ENCODE assay signal across 20 cellular contexts in the genomic region with DNA sequence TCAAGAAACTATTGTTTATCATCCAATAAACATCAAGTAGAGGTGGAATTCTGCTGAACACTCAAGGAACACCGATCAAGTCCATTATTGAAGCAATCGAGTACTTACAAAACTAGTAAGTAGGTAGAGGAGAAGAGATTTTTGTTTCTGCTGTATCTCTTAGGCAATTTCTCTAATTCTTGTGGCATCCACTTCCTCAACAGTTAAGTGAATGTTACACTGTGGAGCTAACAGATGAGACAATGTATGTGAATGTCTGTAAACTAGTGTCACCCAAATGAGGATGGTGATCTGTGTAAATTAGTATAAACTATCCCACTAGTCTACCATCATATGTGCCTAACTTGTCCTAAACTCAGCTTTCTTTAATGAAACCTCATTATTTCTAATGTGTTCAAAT.
"Had no signal": no experiment of that assay in that cellular context is flagged by ENCODE, and none has a peak within 500 bp of the region (broad histone marks: within the 10 kb centered on the region; RNA-seq: fewer than 3 reads in every experiment).

No MANE protein-coding gene starts in this region.

- ATAC-seq: foreskin keratinocyte; right cardiac atrium; stimulated activated naive CD8-positive, alpha-beta T cell treated with anti-CD3 and anti-CD28 coated beads, Interleukin-15, amount 100 ng/mL, for 72 hours; T-helper 17 cell had no signal

- H3K27me3 ChIP-seq: foreskin keratinocyte had no signal

- H3K4me1 Mint-ChIP-seq: activated CD4-positive, alpha-beta T cell treated with anti-CD3 and anti-CD28 coated beads, Interleukin-2, amount 10 ng/mL, durations not matched to agents 7 days and 5 days; activated naive CD8-positive, alpha-beta T cell treated with anti-CD3 and anti-CD28 coated beads, Interleukin-2, amount 10 ng/mL, durations not matched to agents 7 days and 5 days; central memory CD8-positive, alpha-beta T cell; stimulated activated naive CD8-positive, alpha-beta T cell treated with anti-CD3 and anti-CD28 coated beads, Interleukin-15, amount 100 ng/mL, for 72 hours; T-helper 17 cell had no signal

- H3K36me3 Mint-ChIP-seq: activated naive CD8-positive, alpha-beta T cell treated with anti-CD3 and anti-CD28 coated beads, Interleukin-2, amount 10 ng/mL, durations not matched to agents 7 days and 5 days; brain had no signal

- H3K36me3 ChIP-seq: thoracic aorta had no signal

- H3K9me3 ChIP-seq: thoracic aorta had no signal

- H3K27ac ChIP-seq: coronary artery, foreskin keratinocyte, thoracic aorta had no signal

- H3K4me3 Mint-ChIP-seq: activated CD4-positive, alpha-beta T cell treated with anti-CD3 and anti-CD28 coated beads, Interleukin-2, amount 10 ng/mL, durations not matched to agents 7 days and 5 days; activated naive CD8-positive, alpha-beta T cell treated with anti-CD3 and anti-CD28 coated beads, Interleukin-2, amount 10 ng/mL, durations not matched to agents 7 days and 5 days; activated T-helper 1 cell treated with anti-CD3 and anti-CD28 coated beads, Interleukin-12 subunit alpha, Interleukin-12 subunit beta, Interleukin-2, Interleukin-4 antibody, amounts not matched to agents 30 ng/mL and 10 ng/mL and 1 ng/mL, durations not matched to agents 14 hours and 24 hours and 36 hours; brain; central memory CD8-positive, alpha-beta T cell; nephron; stimulated activated naive CD8-positive, alpha-beta T cell treated with anti-CD3 and anti-CD28 coated beads, Interleukin-15, amount 100 ng/mL, for 72 hours; T-helper 17 cell had no signal

- DNase-seq: activated CD4-positive, alpha-beta T cell treated with anti-CD3 and anti-CD28 coated beads, Interleukin-2, amount 10 ng/mL, durations not matched to agents 7 days and 5 days; activated CD4-positive, CD25-positive, alpha-beta regulatory T cell; activated CD8-positive, alpha-beta memory T cell treated with anti-CD3 and anti-CD28 coated beads for 24 hours; activated naive CD8-positive, alpha-beta T cell treated with anti-CD3 and anti-CD28 coated beads, Interleukin-2, amount 10 ng/mL, durations not matched to agents 7 days and 5 days; effector memory CD4-positive, alpha-beta T cell; foreskin keratinocyte; kidney glomerular epithelial cell; mesendoderm; occipital lobe; right cardiac atrium; stimulated activated naive CD8-positive, alpha-beta T cell treated with anti-CD3 and anti-CD28 coated beads, Interleukin-15, amount 100 ng/mL, for 72 hours; T-helper 17 cell had no signal

- H3K4me3 ChIP-seq: coronary artery, smooth muscle cell, thoracic aorta had no signal

- H3K27ac Mint-ChIP-seq: activated CD4-positive, alpha-beta T cell treated with anti-CD3 and anti-CD28 coated beads, Interleukin-2, amount 10 ng/mL, durations not matched to agents 7 days and 5 days; activated naive CD8-positive, alpha-beta T cell treated with anti-CD3 and anti-CD28 coated beads, Interleukin-2, amount 10 ng/mL, durations not matched to agents 7 days and 5 days; activated T-helper 1 cell treated with anti-CD3 and anti-CD28 coated beads, Interleukin-12 subunit alpha, Interleukin-12 subunit beta, Interleukin-2, Interleukin-4 antibody, amounts not matched to agents 30 ng/mL and 10 ng/mL and 1 ng/mL, durations not matched to agents 14 hours and 24 hours and 36 hours; nephron; progenitor cell of endocrine pancreas; stimulated activated naive CD8-positive, alpha-beta T cell treated with anti-CD3 and anti-CD28 coated beads, Interleukin-15, amount 100 ng/mL, for 72 hours; T-helper 17 cell had no signal

- H3K9me3 Mint-ChIP-seq: activated CD4-positive, alpha-beta T cell treated with anti-CD3 and anti-CD28 coated beads, Interleukin-2, amount 10 ng/mL, durations not matched to agents 7 days and 5 days; activated T-helper 1 cell treated with anti-CD3 and anti-CD28 coated beads, Interleukin-12 subunit alpha, Interleukin-12 subunit beta, Interleukin-2, Interleukin-4 antibody, amounts not matched to agents 30 ng/mL and 10 ng/mL and 1 ng/mL, durations not matched to agents 14 hours and 24 hours and 36 hours; nephron had no signal

- H3K27me3 Mint-ChIP-seq: activated CD4-positive, alpha-beta T cell treated with anti-CD3 and anti-CD28 coated beads, Interleukin-2, amount 10 ng/mL, durations not matched to agents 7 days and 5 days; activated naive CD8-positive, alpha-beta T cell treated with anti-CD3 and anti-CD28 coated beads, Interleukin-2, amount 10 ng/mL, durations not matched to agents 7 days and 5 days; central memory CD8-positive, alpha-beta T cell; progenitor cell of endocrine pancreas; stimulated activated naive CD8-positive, alpha-beta T cell treated with anti-CD3 and anti-CD28 coated beads, Interleukin-15, amount 100 ng/mL, for 72 hours; T-helper 17 cell had no signal
